In genomic region chr11:108093128-108093904, GRCh38 we compare ENCODE assay signal across 13 cellular contexts.
A peak's percentile ranks its signal among the peaks of the same experiment; 100 is the strongest.
DNase-seq lines count a peak whose midpoint lies in the region; ATAC-seq and TF ChIP-seq lines count a peak whose summit lies in the region.
"Had no signal": no experiment of that assay in that cellular context is flagged by ENCODE, and none has a peak within 500 bp of the region (broad histone marks: within the 10 kb centered on the region; RNA-seq: fewer than 3 reads in every experiment).

No MANE protein-coding gene starts in this region.

- no peak overlapping the region for H3K4me3 ChIP-seq in choroid plexus epithelial cell (ENCODE audit: low read depth, low read length)
- H3K4me3 ChIP-seq: HAP-1 had no signal

- H3K27ac Mint-ChIP-seq in T-helper 1 cell treated with Interleukin-12 subunit alpha and Interleukin-12 subunit beta and Interleukin-4 antibody, amounts not matched to agents 30 μg/mL and 1 μg/mL, for 36 hours = peak overlapping the region; percentile 22
- H3K27ac Mint-ChIP-seq in nephron progenitor cell = peak overlapping the region; percentile 11
- H3K27ac Mint-ChIP-seq: activated CD4-positive, alpha-beta T cell treated with anti-CD3 and anti-CD28 coated beads, Interleukin-2, amount 10 ng/mL, durations not matched to agents 24 days and 14 days had no signal

- TF ChIP-seq CTCF in choroid plexus epithelial cell (conservative IDR thresholded peaks at IDR 0.05; ENCODE audit: low read depth, low read length) (no peak), nephron progenitor cell (IDR thresholded peaks at IDR 0.05) (no peak)

- peaks cover 22% of the 10 kb centered on the region for H3K36me3 Mint-ChIP-seq in T-helper 1 cell treated with Interleukin-12 subunit alpha and Interleukin-12 subunit beta and Interleukin-4 antibody, amounts not matched to agents 30 μg/mL and 1 μg/mL, for 36 hours (ENCODE audit: low read depth)
- H3K36me3 Mint-ChIP-seq in nephron progenitor cell (ENCODE audit: low read depth) = peaks cover 66% of the 10 kb centered on the region

- H3K9me3 Mint-ChIP-seq in T-helper 1 cell treated with Interleukin-12 subunit alpha and Interleukin-12 subunit beta and Interleukin-4 antibody, amounts not matched to agents 30 μg/mL and 1 μg/mL, for 36 hours = no peaks in the 10 kb centered on the region
- H3K9me3 Mint-ChIP-seq in nephron progenitor cell = no peaks in the 10 kb centered on the region
- H3K9me3 Mint-ChIP-seq: activated CD4-positive, alpha-beta T cell treated with anti-CD3 and anti-CD28 coated beads, Interleukin-2, amount 10 ng/mL, durations not matched to agents 24 days and 14 days had no signal

- no peak for DNase-seq in T-helper 1 cell
- DNase-seq in NCI-H2196 treated with DMSO at 0.1 percent for 48 hours (lab: John Stamatoyannopoulos, UW; ENCODE audit: unreplicated experiment) = peak; percentile 62
- DNase-seq in choroid plexus epithelial cell (ENCODE audit: low read depth) = peak; percentile 72
- no peak for DNase-seq in nephron progenitor cell
- no peak for DNase-seq in Kasumi-1 (lab: John Stamatoyannopoulos, UW)
- DNase-seq: activated CD4-positive, alpha-beta T cell treated with anti-CD3 and anti-CD28 coated beads, Interleukin-2, amount 10 ng/mL, durations not matched to agents 24 days and 14 days; SHP77 treated with DMSO at 0.1 percent for 48 hours; stimulated activated CD4-positive, alpha-beta T cell treated with anti-CD3 and anti-CD28 coated beads, Interleukin-4, amount 100 ng/mL, for 4 hours; T-helper 9 cell had no signal

- ATAC-seq in GM21737 (IDR thresholded peaks at IDR 0.05; ENCODE audit: unreplicated experiment) (no peak), GM18870 (IDR thresholded peaks at IDR 0.05; ENCODE audit: unreplicated experiment) (no peak)

- no peaks in the 10 kb centered on the region for H3K27me3 Mint-ChIP-seq in T-helper 1 cell treated with Interleukin-12 subunit alpha and Interleukin-12 subunit beta and Interleukin-4 antibody, amounts not matched to agents 30 μg/mL and 1 μg/mL, for 36 hours (ENCODE audit: low read depth)
- H3K27me3 Mint-ChIP-seq in nephron progenitor cell (ENCODE audit: low read depth, poor library complexity) = no peaks in the 10 kb centered on the region
- H3K27me3 Mint-ChIP-seq: activated CD4-positive, alpha-beta T cell treated with anti-CD3 and anti-CD28 coated beads, Interleukin-2, amount 10 ng/mL, durations not matched to agents 24 days and 14 days had no signal

- H3K4me1 Mint-ChIP-seq in T-helper 1 cell treated with Interleukin-12 subunit alpha and Interleukin-12 subunit beta and Interleukin-4 antibody, amounts not matched to agents 30 μg/mL and 1 μg/mL, for 36 hours (ENCODE audit: low read depth) = no peaks in the 10 kb centered on the region
- no peaks in the 10 kb centered on the region for H3K4me1 Mint-ChIP-seq in nephron progenitor cell

- no peak overlapping the region for H3K4me3 Mint-ChIP-seq in T-helper 1 cell treated with Interleukin-12 subunit alpha and Interleukin-12 subunit beta and Interleukin-4 antibody, amounts not matched to agents 30 μg/mL and 1 μg/mL, for 36 hours
- H3K4me3 Mint-ChIP-seq in nephron progenitor cell = no peak overlapping the region
- H3K4me3 Mint-ChIP-seq: activated CD4-positive, alpha-beta T cell treated with anti-CD3 and anti-CD28 coated beads, Interleukin-2, amount 10 ng/mL, durations not matched to agents 24 days and 14 days had no signal

Comparison
In these comparisons a context has a peak if more than half of its experiments do, and no peak if none do; other contexts are left out.
1. DNase-seq: peak in NCI-H2196 treated with DMSO at 0.1 percent for 48 hours (single experiment) and choroid plexus epithelial cell (single experiment); none in T-helper 1 cell (0 of 5), nephron progenitor cell (single experiment) and Kasumi-1 (0 of 2).